In the genomic region with DNA sequence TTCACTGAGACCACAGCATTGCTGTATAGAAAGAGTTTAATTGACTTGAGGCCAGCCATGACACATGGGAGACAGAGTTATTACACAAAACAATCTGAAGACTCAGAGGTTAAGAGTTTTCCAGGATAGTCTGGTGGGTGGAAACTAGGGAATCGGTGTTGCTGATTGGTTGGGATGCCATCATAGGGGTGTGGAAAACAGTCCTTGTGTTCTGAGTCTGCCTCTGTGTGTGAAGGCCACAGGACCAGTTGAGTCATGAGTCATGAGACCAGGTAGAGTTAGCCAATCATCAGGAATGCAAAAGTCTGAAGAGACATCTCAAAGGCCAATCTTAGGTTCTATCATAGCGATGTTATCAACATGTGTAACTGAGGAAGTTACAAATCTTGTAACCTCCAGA, we compare ENCODE assay signal across 20 cellular contexts. TPM values are rescaled to one million over a fixed set of nuclear protein-coding genes. Genes with fewer than 3 reads are reported as not detected.
DNase-seq lines count a peak whose midpoint lies in the region; ATAC-seq, FAIRE-seq and TF ChIP-seq lines count a peak whose summit lies in the region.
"Had no signal": no experiment of that assay in that cellular context is flagged by ENCODE, and none has a peak within 500 bp of the region (broad histone marks: within the 10 kb centered on the region; RNA-seq: fewer than 3 reads in every experiment).

No MANE protein-coding gene starts in this region.

- peak; percentile 32 for FAIRE-seq in astrocyte (lab: Jason Lieb, UNC)

- H3K36me3 ChIP-seq in astrocyte (ENCODE audit: insufficient read depth, low read length), result no peaks in the 10 kb centered on the region
- H3K36me3 ChIP-seq in hepatocyte (replicated peaks; ENCODE audit: insufficient read depth, low read depth), result no peaks in the 10 kb centered on the region
- H3K36me3 ChIP-seq in aorta (ENCODE audit: control insufficient read depth in 1 of 2, insufficient read depth in 2 of 2, low read length in 1 of 2), result no peaks in the 10 kb centered on the region
- H3K36me3 ChIP-seq: adrenal gland had no signal

- H3K4me2 ChIP-seq in astrocyte (ENCODE audit: low read length) (no peak overlapping the region), hepatocyte (no peak overlapping the region)
- H3K4me2 ChIP-seq: KMS-11, SK-N-SH had no signal

- H3K27ac ChIP-seq in astrocyte (ENCODE audit: low read depth, low read length), result no peak overlapping the region
- H3K27ac ChIP-seq in hepatocyte, result no peak overlapping the region
- no peak overlapping the region for H3K27ac ChIP-seq in aorta (ENCODE audit: low read depth in 1 of 2, low read length in 2 of 2)
- H3K27ac ChIP-seq: adrenal gland, KMS-11 had no signal

- H2AFZ ChIP-seq in astrocyte (ENCODE audit: low read depth, low read length) (no peak overlapping the region), hepatocyte (no peak overlapping the region)

- WGBS in hepatocyte (ENCODE audit: low lambda C conversion rate, missing lambda C conversion rate), result 95% methylated on average over 2 of the region's 2 CpGs
- 94 to 98% methylated on average over 2 of the region's 2 CpGs for WGBS in aorta, 2 donors

- peaks cover 13% of the 10 kb centered on the region for H3K4me1 Mint-ChIP-seq in astrocyte (ENCODE audit: low read depth, unreplicated experiment)

- H3K27me3 ChIP-seq in astrocyte (ENCODE audit: insufficient read depth, low read length), result no peaks in the 10 kb centered on the region
- H3K27me3 ChIP-seq in hepatocyte, result no peaks in the 10 kb centered on the region
- H3K27me3 ChIP-seq in aorta (ENCODE audit: control insufficient read depth in 1 of 2, insufficient read depth in 2 of 2, low read length in 1 of 2), result no peaks in the 10 kb centered on the region
- H3K27me3 ChIP-seq: adrenal gland had no signal

- H3K4me1 ChIP-seq in astrocyte (ENCODE audit: insufficient read depth, low read length), result no peaks in the 10 kb centered on the region
- H3K4me1 ChIP-seq in hepatocyte (ENCODE audit: insufficient read depth), result no peaks in the 10 kb centered on the region
- H3K4me1 ChIP-seq in aorta (ENCODE audit: control insufficient read depth in 1 of 2, insufficient read depth in 2 of 2, low read length in 2 of 2), result no peaks in the 10 kb centered on the region
- H3K4me1 ChIP-seq: adrenal gland had no signal

- H3K4me3 Mint-ChIP-seq in astrocyte (ENCODE audit: unreplicated experiment), result no peak overlapping the region
- H3K4me3 Mint-ChIP-seq: type B pancreatic cell had no signal

- no peaks in the 10 kb centered on the region for H3K9me3 ChIP-seq in astrocyte (ENCODE audit: insufficient read depth, low read depth, low read length)
- H3K9me3 ChIP-seq in hepatocyte (ENCODE audit: low read depth), result no peaks in the 10 kb centered on the region
- no peaks in the 10 kb centered on the region for H3K9me3 ChIP-seq in aorta (ENCODE audit: control insufficient read depth, low read length)
- H3K9me3 ChIP-seq: adrenal gland, SK-N-SH had no signal

- ATAC-seq in aorta (ENCODE audit: low FRiP score) (no peak), HG03442 (IDR thresholded peaks at IDR 0.05; ENCODE audit: unreplicated experiment) (no peak)
- ATAC-seq: right cardiac atrium; stimulated activated naive CD8-positive, alpha-beta T cell treated with anti-CD3 and anti-CD28 coated beads, Interleukin-15, Interleukin-2, amounts not matched to agents 100 U/mL and 50 U/mL, for 24 hours had no signal

- H3K36me3 Mint-ChIP-seq in astrocyte (ENCODE audit: low read depth, unreplicated experiment), result no peaks in the 10 kb centered on the region
- H3K36me3 Mint-ChIP-seq: type B pancreatic cell had no signal

- no peaks in the 10 kb centered on the region for H3K79me2 ChIP-seq in astrocyte (ENCODE audit: insufficient read depth, low read length)
- H3K79me2 ChIP-seq in hepatocyte, result no peaks in the 10 kb centered on the region

- H4K20me1 ChIP-seq in astrocyte (ENCODE audit: insufficient read depth, low read length), result no peaks in the 10 kb centered on the region
- H4K20me1 ChIP-seq in hepatocyte (ENCODE audit: insufficient read depth, poor library complexity, severe bottlenecking), result no peaks in the 10 kb centered on the region

- H3K27ac Mint-ChIP-seq in astrocyte (ENCODE audit: unreplicated experiment), result peak overlapping the region; percentile 29
- H3K27ac Mint-ChIP-seq: activated T-helper 2 cell treated with anti-CD3 and anti-CD28 coated beads, Interferon-gamma antibody, Interleukin-2, Interleukin-4, amounts not matched to agents 10 μg/mL and 5 μg/mL and 100 μg/mL, durations not matched to agents 14 hours and 24 hours and 36 hours; type B pancreatic cell had no signal

- no peak overlapping the region for H3K4me3 ChIP-seq in astrocyte (ENCODE audit: insufficient read depth, low read depth, low read length)
- H3K4me3 ChIP-seq in hepatocyte, result no peak overlapping the region
- no peak overlapping the region for H3K4me3 ChIP-seq in aorta (ENCODE audit: low read length in 2 of 2)
- H3K4me3 ChIP-seq: adrenal gland had no signal

- no peaks in the 10 kb centered on the region for H3K9me2 ChIP-seq in hepatocyte (replicated peaks; ENCODE audit: insufficient read depth)
- H3K9me2 ChIP-seq: SK-N-SH had no signal

- H3K9me3 Mint-ChIP-seq in astrocyte (ENCODE audit: unreplicated experiment), result peaks cover 6% of the 10 kb centered on the region
- H3K9me3 Mint-ChIP-seq: activated T-helper 2 cell treated with anti-CD3 and anti-CD28 coated beads, Interferon-gamma antibody, Interleukin-2, Interleukin-4, amounts not matched to agents 10 μg/mL and 5 μg/mL and 100 μg/mL, durations not matched to agents 14 hours and 24 hours and 36 hours; type B pancreatic cell had no signal

- TF ChIP-seq CTCF in astrocyte (IDR thresholded peaks at IDR 0.05; ENCODE audit: insufficient read depth, low read depth, low read length) (no peak), hepatocyte (IDR thresholded peaks at IDR 0.05; ENCODE audit: poor library complexity) (no peak)

- DNase-seq in AG08395 (ENCODE audit: low spot score), result peak; percentile 28
- peak; percentile 68 for DNase-seq in HT1080 (ENCODE audit: low read depth)
- DNase-seq in astrocyte (ENCODE audit: low read depth), result peak; percentile 47
- peak; percentile 18 for DNase-seq in hepatocyte (ENCODE audit: low spot score)
- DNase-seq in NCI-H524 (lab: John Stamatoyannopoulos, UW), result no peak
- DNase-seq in aorta, result no peak
- no peak for DNase-seq in activated T-cell treated with anti-CD3 and anti-CD28 coated beads, Interleukin-2, amount 50 U/mL, for 1 hour
- DNase-seq: DMS79; NCI-H1417; NCI-H2171; NCI-H774; occipital lobe; right cardiac atrium; SK-N-SH; stimulated activated naive CD8-positive, alpha-beta T cell treated with anti-CD3 and anti-CD28 coated beads, Interleukin-15, Interleukin-2, amounts not matched to agents 100 U/mL and 50 U/mL, for 24 hours had no signal

- no peak overlapping the region for H3K9ac ChIP-seq in astrocyte (ENCODE audit: low read length)
- H3K9ac ChIP-seq: KMS-11, SK-N-SH had no signal

- intact Hi-C loops in aorta (cut with DNase I), result no loop called here

- H3K27me3 Mint-ChIP-seq in astrocyte (ENCODE audit: low read depth, unreplicated experiment), result no peaks in the 10 kb centered on the region
- H3K27me3 Mint-ChIP-seq: type B pancreatic cell had no signal

RNA-seq across cellular contexts. Expression of gene NEK7, which starts 49.8 kb away (rescaled TPM):
- 42.7 and 48.7 TPM in 2 replicates for total RNA-seq in HT1080 (2014; rRNA removed; shearing (Covaris generic))
- polyA plus RNA-seq in HT1080 (2015; cell fraction: cytosol; rRNA removed), result 55.5 and 66.6 TPM in 2 replicates
- 42.6 and 53.1 TPM in 2 replicates for polyA plus RNA-seq in HT1080 (2015; cell fraction: nucleus; rRNA removed)
- total RNA-seq in astrocyte, result 119 and 125 TPM in 2 replicates
- 86.9 and 87.7 TPM in 2 replicates for total RNA-seq in hepatocyte
- 25.6 and 28.7 TPM in 2 replicates for polyA plus RNA-seq in hepatocyte
- total RNA-seq in aorta, result 100 to 1,000 TPM; 106 to 107 TPM
- 100 to 1,000 TPM in 1 of 2 donors, 10 to 100 TPM in 1; 60.1 to 164 TPM for polyA plus RNA-seq in aorta

Comparison
In these comparisons a context has a peak if more than half of its experiments do, and no peak if none do; other contexts are left out.
1. DNase-seq: peak in AG08395 (single experiment), HT1080 (single experiment), astrocyte (single experiment) and hepatocyte (single experiment); none in NCI-H524 (0 of 2), aorta (0 of 2) and activated T-cell treated with anti-CD3 and anti-CD28 coated beads, Interleukin-2, amount 50 U/mL, for 1 hour (single experiment).